8 cellular contexts compared by ENCODE assay signal in genomic region chr15:68228971-68229385, GRCh38. TPM values are rescaled to one million over a fixed set of nuclear protein-coding genes. Genes with fewer than 3 reads are reported as not detected.
DNase-seq lines count a peak whose midpoint lies in the region; ATAC-seq and TF ChIP-seq lines count a peak whose summit lies in the region.

No MANE protein-coding gene starts in this region.

- H3K4me1 Mint-ChIP-seq in T-helper 17 cell, result peaks cover 24% of the 10 kb centered on the region

- H3K36me3 ChIP-seq in DOHH2 (ENCODE audit: control insufficient read depth, low read length) (peaks cover 20% of the 10 kb centered on the region), cardiac muscle cell (no peaks in the 10 kb centered on the region), sigmoid colon (no peaks in the 10 kb centered on the region)

- DNase-seq in T-helper 17 cell (no peak), cardiac muscle cell (ENCODE audit: low read depth in 1 of 2, low spot score in 1 of 2) (no peak), sigmoid colon (no peak), NCI-H446 (lab: John Stamatoyannopoulos, UW) (no peak), SHP77 (lab: John Stamatoyannopoulos, UW) (no peak), MV-4-11 (lab: John Stamatoyannopoulos, UW) (no peak)

- H3K27me3 ChIP-seq in DOHH2 (ENCODE audit: control insufficient read depth, low read length), result no peaks in the 10 kb centered on the region
- no peaks in the 10 kb centered on the region for H3K27me3 ChIP-seq in cardiac muscle cell
- H3K27me3 ChIP-seq in sigmoid colon, result no peaks in the 10 kb centered on the region

- H3K4me3 ChIP-seq in DOHH2 (ENCODE audit: low read length) (peak overlapping the region; percentile 98), cardiac muscle cell (peak overlapping the region; percentile 56), sigmoid colon (peak overlapping the region; percentile 66 to 94 (median 69))

- no peaks in the 10 kb centered on the region for H3K9me3 ChIP-seq in DOHH2 (ENCODE audit: control insufficient read depth, insufficient read depth, low read length)
- H3K9me3 ChIP-seq in T-helper 17 cell (ENCODE audit: control insufficient read depth, low read length, poor library complexity, severe bottlenecking), result no peaks in the 10 kb centered on the region
- no peaks in the 10 kb centered on the region for H3K9me3 ChIP-seq in cardiac muscle cell (ENCODE audit: low read depth)
- no peaks in the 10 kb centered on the region for H3K9me3 ChIP-seq in sigmoid colon

- peaks cover 8% of the 10 kb centered on the region for H3F3A ChIP-seq in DOHH2 (ENCODE audit: control insufficient read depth, insufficient read depth)

- peaks cover 4% of the 10 kb centered on the region for H3K27me3 Mint-ChIP-seq in T-helper 17 cell

- peaks cover 52% of the 10 kb centered on the region for H3K79me2 ChIP-seq in DOHH2 (ENCODE audit: control insufficient read depth, low read length)

- WGBS in sigmoid colon, 2 donors, result 0 to 1% methylated on average over 39 of the region's 39 CpGs

- peak overlapping the region; percentile 80 for H3K27ac ChIP-seq in DOHH2 (ENCODE audit: low read depth, low read length)
- H3K27ac ChIP-seq in cardiac muscle cell, result peak overlapping the region; percentile 82
- peak overlapping the region; percentile 79 to 89 (median 84) for H3K27ac ChIP-seq in sigmoid colon

- no peaks in the 10 kb centered on the region for H3K36me3 Mint-ChIP-seq in T-helper 17 cell (ENCODE audit: low read depth)

- no peaks in the 10 kb centered on the region for H4K20me1 ChIP-seq in DOHH2 (ENCODE audit: control insufficient read depth, insufficient read depth, low read depth, low read length)

- ATAC-seq in HG02623 (IDR thresholded peaks at IDR 0.05; ENCODE audit: unreplicated experiment), result peak; percentile 3
- ATAC-seq in T-helper 17 cell, result no peak

- H3K4me1 ChIP-seq in DOHH2 (ENCODE audit: control insufficient read depth, low read length) (peaks cover 61% of the 10 kb centered on the region), cardiac muscle cell (ENCODE audit: low read depth) (no peaks in the 10 kb centered on the region), sigmoid colon (peaks cover 0 to 25% (median 23%) of the 10 kb centered on the region in 4 donors)

- no peak for TF ChIP-seq POLR2A in sigmoid colon (IDR thresholded peaks at IDR 0.05)

- no peak for TF ChIP-seq CTCF in DOHH2 (IDR thresholded peaks at IDR 0.05; ENCODE audit: low read depth, low read length, poor library complexity, severe bottlenecking)
- no peak for TF ChIP-seq CTCF in cardiac muscle cell (IDR thresholded peaks at IDR 0.05; ENCODE audit: low read depth, low read length)
- no peak for TF ChIP-seq CTCF in sigmoid colon (IDR thresholded peaks at IDR 0.05)

- TF ChIP-seq EP300 in sigmoid colon (IDR thresholded peaks at IDR 0.05), result no peak

- H3K9me2 ChIP-seq in DOHH2 (replicated peaks; ENCODE audit: control insufficient read depth, low read length), result no peaks in the 10 kb centered on the region

- intact Hi-C loops in sigmoid colon (cut with DNase I), result no loop called here

- H3K27ac Mint-ChIP-seq in T-helper 17 cell, result peak overlapping the region; percentile 88

- peak overlapping the region; percentile 98 for H3K4me3 Mint-ChIP-seq in T-helper 17 cell

- H3K4me2 ChIP-seq in DOHH2 (ENCODE audit: low read length), result peak overlapping the region; percentile 74

RNA-seq across cellular contexts. Expression of gene CLN6, which starts 0.6 kb away (rescaled TPM):
- total RNA-seq in T-helper 17 cell, result 10 to 100 TPM; 14.3 to 14.6 TPM
- total RNA-seq in cardiac muscle cell, result 18.5 and 21.7 TPM in 2 replicates
- 5.6 and 6.6 TPM in 2 replicates for polyA plus RNA-seq in cardiac muscle cell
- total RNA-seq in sigmoid colon, result 10 to 100 TPM in 3 of 4 donors, 1 to 10 TPM in 1; 9.3 to 17.4 (median 12.7) TPM
- 10 to 100 TPM in 1 of 3 donors, 1 to 10 TPM in 2; 5.4 to 43.3 (median 7.2) TPM for polyA plus RNA-seq in sigmoid colon

RNA-seq across cellular contexts. Expression of gene CALML4, which starts 23.8 kb away (rescaled TPM):
- total RNA-seq in T-helper 17 cell, result 1 to 10 TPM; 2.4 to 2.6 TPM
- total RNA-seq in cardiac muscle cell, result 1.2 and 4.5 TPM in 2 replicates
- polyA plus RNA-seq in cardiac muscle cell, result 1.1 and 1.4 TPM in 2 replicates
- 10 to 100 TPM in 1 of 4 donors, 1 to 10 TPM in 3; 3.9 to 10.9 (median 5.4) TPM for total RNA-seq in sigmoid colon
- polyA plus RNA-seq in sigmoid colon, result 100 to 1,000 TPM; 154 to 309 (median 214) TPM

RNA-seq across cellular contexts. Expression of gene FEM1B, which starts 48.6 kb away (rescaled TPM):
- total RNA-seq in T-helper 17 cell, result 10 to 100 TPM; 62.4 to 73.0 TPM
- total RNA-seq in cardiac muscle cell, result 45.2 and 59.7 TPM in 2 replicates
- polyA plus RNA-seq in cardiac muscle cell, result 23.0 and 29.0 TPM in 2 replicates
- total RNA-seq in sigmoid colon, result 10 to 100 TPM; 54.7 to 64.2 (median 62.8) TPM
- polyA plus RNA-seq in sigmoid colon, result 10 to 100 TPM; 11.4 to 12.9 (median 11.6) TPM
